Comparison of ENCODE assay signal across 16 cellular contexts in the genomic region with DNA sequence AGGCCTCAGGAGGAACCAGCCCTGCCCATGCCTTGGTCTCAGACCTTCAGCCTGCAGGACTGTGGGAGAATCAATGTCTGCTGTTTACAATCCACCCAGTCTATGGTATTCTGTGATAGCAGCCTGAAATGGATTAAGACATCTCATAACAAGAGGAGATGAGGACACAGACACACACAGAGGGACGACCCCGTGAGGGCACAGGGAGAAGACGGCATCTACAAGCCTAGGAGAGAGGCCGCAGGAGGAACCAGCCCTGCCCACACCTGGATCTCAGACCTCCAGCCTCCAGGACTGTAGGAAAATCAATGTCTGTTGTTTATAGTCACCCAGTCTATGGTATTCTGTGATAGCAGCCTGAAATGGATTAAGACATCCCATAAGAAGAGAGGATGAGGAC. TPM values are rescaled to one million over a fixed set of nuclear protein-coding genes. Genes with fewer than 3 reads are reported as not detected.
DNase-seq lines count a peak whose midpoint lies in the region; ATAC-seq, FAIRE-seq and TF ChIP-seq lines count a peak whose summit lies in the region.
"Had no signal": no experiment of that assay in that cellular context is flagged by ENCODE, and none has a peak within 500 bp of the region (broad histone marks: within the 10 kb centered on the region; RNA-seq: fewer than 3 reads in every experiment).

No MANE protein-coding gene starts in this region.

- H3K4me1 Mint-ChIP-seq in CD4-positive, alpha-beta memory T cell: peaks cover 6 to 39% (median 24%) of the 10 kb centered on the region in 4 donors
- peaks cover 16% of the 10 kb centered on the region for H3K4me1 Mint-ChIP-seq in astrocyte (ENCODE audit: low read depth, unreplicated experiment)
- H3K4me1 Mint-ChIP-seq in neural progenitor cell: peaks cover 13% of the 10 kb centered on the region

- H3K9me3 Mint-ChIP-seq in CD4-positive, alpha-beta memory T cell: peaks cover 0 to 4% (median 0%) of the 10 kb centered on the region in 8 donors
- H3K9me3 Mint-ChIP-seq in astrocyte (ENCODE audit: unreplicated experiment) (no peaks in the 10 kb centered on the region), neural progenitor cell (no peaks in the 10 kb centered on the region)

- peaks cover 77% of the 10 kb centered on the region for H4K20me1 ChIP-seq in astrocyte (ENCODE audit: insufficient read depth, low read length)
- peaks cover 58% of the 10 kb centered on the region for H4K20me1 ChIP-seq in neural progenitor cell (ENCODE audit: low read depth)

- ATAC-seq in GM21576 (IDR thresholded peaks at IDR 0.05; ENCODE audit: unreplicated experiment): no peak
- ATAC-seq: heart left ventricle had no signal

- H3K27ac Mint-ChIP-seq in CD4-positive, alpha-beta memory T cell: peak overlapping the region in 5 of 7 donors; percentile 36 to 73 (median 59)
- H3K27ac Mint-ChIP-seq in astrocyte (ENCODE audit: unreplicated experiment) (no peak overlapping the region), neural progenitor cell (no peak overlapping the region)

- peaks cover 42% of the 10 kb centered on the region for H3K4me1 ChIP-seq in CD4-positive, alpha-beta memory T cell (ENCODE audit: insufficient read depth, low read length)
- H3K4me1 ChIP-seq in astrocyte (ENCODE audit: insufficient read depth, low read length): peaks cover 10% of the 10 kb centered on the region
- peaks cover 17% of the 10 kb centered on the region for H3K4me1 ChIP-seq in neural progenitor cell

- no peak for FAIRE-seq in astrocyte (lab: Jason Lieb, UNC)
- FAIRE-seq: GM19239 had no signal

- CTCF ChIA-PET in CD4-positive, alpha-beta memory T cell (lab: Charles Lee; ENCODE audit: partially characterized antibody): no interaction called here

- H3K27me3 ChIP-seq in CD4-positive, alpha-beta memory T cell (ENCODE audit: insufficient read depth, low read length): no peaks in the 10 kb centered on the region
- H3K27me3 ChIP-seq in astrocyte (ENCODE audit: insufficient read depth, low read length) (no peaks in the 10 kb centered on the region), neural progenitor cell (no peaks in the 10 kb centered on the region)
- H3K27me3 ChIP-seq: heart left ventricle, suprapubic skin had no signal

- intact Hi-C loops in CD4-positive, alpha-beta memory T cell (cut with micrococcal nuclease): no loop called here

- H3K36me3 Mint-ChIP-seq in CD4-positive, alpha-beta memory T cell: peaks cover 40 to 54% of the 10 kb centered on the region in 2 donors
- peaks cover 29% of the 10 kb centered on the region for H3K36me3 Mint-ChIP-seq in astrocyte (ENCODE audit: low read depth, unreplicated experiment)
- peaks cover 29% of the 10 kb centered on the region for H3K36me3 Mint-ChIP-seq in neural progenitor cell

- H3K27ac ChIP-seq in CD4-positive, alpha-beta memory T cell (ENCODE audit: low read depth, low read length): no peak overlapping the region
- H3K27ac ChIP-seq in astrocyte (ENCODE audit: low read depth, low read length): no peak overlapping the region
- no peak overlapping the region for H3K27ac ChIP-seq in neural progenitor cell
- H3K27ac ChIP-seq: epithelial cell of prostate, suprapubic skin had no signal

- H3K27me3 Mint-ChIP-seq in CD4-positive, alpha-beta memory T cell: no peaks in the 10 kb centered on the region
- H3K27me3 Mint-ChIP-seq in astrocyte (ENCODE audit: low read depth, unreplicated experiment) (no peaks in the 10 kb centered on the region), neural progenitor cell (ENCODE audit: insufficient read depth, low read depth) (peaks cover 7% of the 10 kb centered on the region)

- no peaks in the 10 kb centered on the region for H3K9me3 ChIP-seq in CD4-positive, alpha-beta memory T cell (ENCODE audit: control insufficient read depth in 1 of 2, low read length in 2 of 2)
- H3K9me3 ChIP-seq in astrocyte (ENCODE audit: insufficient read depth, low read depth, low read length) (no peaks in the 10 kb centered on the region), neural progenitor cell (ENCODE audit: low read depth) (no peaks in the 10 kb centered on the region)
- H3K9me3 ChIP-seq: HAP-1, heart left ventricle, suprapubic skin had no signal

- peak overlapping the region; percentile 19 for H3K4me2 ChIP-seq in astrocyte (ENCODE audit: low read length)
- no peak overlapping the region for H3K4me2 ChIP-seq in neural progenitor cell

- peaks cover 42% of the 10 kb centered on the region for H3F3A ChIP-seq in neural progenitor cell (ENCODE audit: low read depth)

- H3K4me3 ChIP-seq in CD4-positive, alpha-beta memory T cell (ENCODE audit: low read length in 2 of 2): no peak overlapping the region
- H3K4me3 ChIP-seq in HFF-Myc (replicated peaks; ENCODE audit: low read depth, low read length) (peak overlapping the region; percentile 98), astrocyte (ENCODE audit: insufficient read depth, low read depth, low read length) (peak overlapping the region; percentile 10), neural progenitor cell (no peak overlapping the region)
- H3K4me3 ChIP-seq: HAP-1, heart left ventricle, suprapubic skin had no signal

- H3K9ac ChIP-seq in astrocyte (ENCODE audit: low read length) (no peak overlapping the region), neural progenitor cell (no peak overlapping the region)

- H2AFZ ChIP-seq in astrocyte (ENCODE audit: low read depth, low read length) (no peak overlapping the region), neural progenitor cell (replicated peaks) (no peak overlapping the region)

- peak overlapping the region in 6 of 8 donors; percentile 23 to 67 (median 54) for H3K4me3 Mint-ChIP-seq in CD4-positive, alpha-beta memory T cell
- H3K4me3 Mint-ChIP-seq in astrocyte (ENCODE audit: unreplicated experiment): peak overlapping the region; percentile 64
- peak overlapping the region; percentile 30 for H3K4me3 Mint-ChIP-seq in neural progenitor cell

- H3K79me2 ChIP-seq in astrocyte (ENCODE audit: insufficient read depth, low read length) (peaks cover 74% of the 10 kb centered on the region), neural progenitor cell (ENCODE audit: low read depth) (peaks cover 56% of the 10 kb centered on the region)

- POLR2A ChIA-PET in CD4-positive, alpha-beta memory T cell (lab: Charles Lee; ENCODE audit: partially characterized antibody): no interaction called here

- TF ChIP-seq CTCF in HFF-Myc (IDR thresholded peaks at IDR 0.05; ENCODE audit: low read depth, low read length, missing control alignments): no peak
- no peak for TF ChIP-seq CTCF in astrocyte (IDR thresholded peaks at IDR 0.05; ENCODE audit: insufficient read depth, low read depth, low read length)
- no peak for TF ChIP-seq CTCF in neural progenitor cell (IDR thresholded peaks at IDR 0.05)

- peaks cover 61% of the 10 kb centered on the region for H3K36me3 ChIP-seq in CD4-positive, alpha-beta memory T cell (ENCODE audit: insufficient read depth, low read length)
- peaks cover 49% of the 10 kb centered on the region for H3K36me3 ChIP-seq in astrocyte (ENCODE audit: insufficient read depth, low read length)
- peaks cover 6% of the 10 kb centered on the region for H3K36me3 ChIP-seq in neural progenitor cell

- DNase-seq in CD4-positive, alpha-beta memory T cell: no peak
- DNase-seq in HFF-Myc (ENCODE audit: extremely low read depth, low read depth) (no peak), astrocyte (ENCODE audit: low read depth) (no peak), neural progenitor cell (ENCODE audit: low spot score) (no peak), A172 (ENCODE audit: low spot score) (no peak), putamen (ENCODE audit: low spot score) (no peak)
- DNase-seq: DMS 273 treated with DMSO at 0.1 percent for 48 hours, mammary epithelial cell, NCI-H2171, retina had no signal

RNA-seq across cellular contexts. Expression of gene SLC25A6, which starts 3.3 kb away (rescaled TPM):
- 100 to 1,000 TPM; 249 to 252 TPM for total RNA-seq in CD4-positive, alpha-beta memory T cell
- 100 to 1,000 TPM; 525 to 540 TPM for polyA plus RNA-seq in CD4-positive, alpha-beta memory T cell
- 290 and 345 TPM in 2 replicates for total RNA-seq in astrocyte
- total RNA-seq in neural progenitor cell (ENCODE audit: low replicate concordance): 193 and 487 TPM in 2 replicates
- 121 and 163 TPM in 2 replicates for total RNA-seq in A172 (2014; rRNA removed; shearing (Covaris generic))

RNA-seq across cellular contexts. Expression of gene IL3RA, which starts 52.1 kb away (rescaled TPM):
- total RNA-seq in CD4-positive, alpha-beta memory T cell: under 1 TPM in 1 of 2 experiments, not detected in 1; 0.53 TPM
- under 1 TPM in 1 of 2 donors, not detected in 1; 0.29 TPM for polyA plus RNA-seq in CD4-positive, alpha-beta memory T cell
- total RNA-seq in astrocyte (not detected in 2 replicates), neural progenitor cell (ENCODE audit: low replicate concordance) (not detected in 2 replicates)
- not detected in 2 replicates for total RNA-seq in A172 (2014; rRNA removed; shearing (Covaris generic))
- total RNA-seq: mammary epithelial cell had no signal
- polyA plus RNA-seq: mammary epithelial cell had no signal

Comparison
In these comparisons a context has a peak if more than half of its experiments do, and no peak if none do; other contexts are left out.
1. H3K4me3 ChIP-seq: peak in HFF-Myc (single experiment) and astrocyte (single experiment); none in CD4-positive, alpha-beta memory T cell (0 of 2) and neural progenitor cell (single experiment).
2. H3K27ac Mint-ChIP-seq: peak in CD4-positive, alpha-beta memory T cell (5 of 7); none in astrocyte (single experiment) and neural progenitor cell (single experiment).
3. Peak in every context shown above with its lines, with median percentiles within 50 percentile points of each other: H3K4me3 Mint-ChIP-seq.